ENCODE assay signal across 1 cellular context in genomic region chr17:27343294-27343693, GRCh38.
TF ChIP-seq lines count a peak whose summit lies in the region.

No MANE protein-coding gene starts in this region.

TF ChIP-seq in H1, 55 proteins besides CTCF, POLR2A, EP300 and RAD21:
- TF ChIP-seq CTBP2 (IDR thresholded peaks at IDR 0.05; ENCODE audit: borderline replicate concordance, insufficient read depth, insufficient read length, low read length) (no peak), KDM1A (IDR thresholded peaks at IDR 0.05; ENCODE audit: borderline replicate concordance, low read length) (no peak), POLR2AphosphoS5 (IDR thresholded peaks at IDR 0.05; ENCODE audit: low read depth, low read length) (no peak), BRCA1 (IDR thresholded peaks at IDR 0.05; ENCODE audit: low read depth, low read length) (no peak), JUND (IDR thresholded peaks at IDR 0.05; ENCODE audit: low read length) (no peak), TCF12 (IDR thresholded peaks at IDR 0.05; ENCODE audit: low read depth, low read length) (no peak), RFX5 (IDR thresholded peaks at IDR 0.05; ENCODE audit: borderline replicate concordance, low read depth, low read length) (no peak), TAF1 (IDR thresholded peaks at IDR 0.05; ENCODE audit: low read depth, low read length) (no peak), HDAC6 (IDR thresholded peaks at IDR 0.05; ENCODE audit: low read depth, low read length) (no peak), SP2 (IDR thresholded peaks at IDR 0.05; ENCODE audit: low read length) (no peak), SIRT6 (IDR thresholded peaks at IDR 0.05; ENCODE audit: low read length) (no peak), BACH1 (IDR thresholded peaks at IDR 0.05; ENCODE audit: low read length) (no peak), KDM5A (IDR thresholded peaks at IDR 0.05; ENCODE audit: low read length) (no peak), MAX (IDR thresholded peaks at IDR 0.05) (no peak), RXRA (IDR thresholded peaks at IDR 0.05; ENCODE audit: insufficient read depth, low read depth, low read length) (no peak)
